Comparison of ENCODE assay signal across 9 cellular contexts in the genomic region with DNA sequence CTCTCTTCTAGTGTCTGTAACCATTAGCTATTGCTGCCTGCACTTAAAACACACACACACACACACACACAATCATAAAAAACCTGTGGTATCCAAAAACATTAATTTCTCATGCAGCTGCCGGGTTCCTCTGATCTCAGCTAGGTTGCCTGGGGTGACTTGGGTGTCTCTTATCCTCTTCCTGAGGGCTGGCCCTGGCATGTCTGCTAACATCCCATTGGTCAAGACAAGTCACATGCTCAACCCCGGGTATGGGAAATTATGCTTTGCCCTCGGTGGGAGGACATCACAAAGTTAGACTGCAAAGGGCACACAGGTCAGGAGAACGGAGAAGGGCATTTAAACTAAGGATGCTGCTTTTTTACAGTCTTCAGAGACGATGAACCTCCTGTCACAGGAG.
A peak's percentile ranks its signal among the peaks of the same experiment; 100 is the strongest.
DNase-seq lines count a peak whose midpoint lies in the region; ATAC-seq, FAIRE-seq and TF ChIP-seq lines count a peak whose summit lies in the region.
"Had no signal": no experiment of that assay in that cellular context is flagged by ENCODE, and none has a peak within 500 bp of the region (broad histone marks: within the 10 kb centered on the region; RNA-seq: fewer than 3 reads in every experiment).

No MANE protein-coding gene starts in this region.

- TF ChIP-seq CTCF in epithelial cell of esophagus (IDR thresholded peaks at IDR 0.05; ENCODE audit: insufficient read depth, low read depth, low read length, missing control alignments): no peak

- peak; percentile 82 for DNase-seq in HTR-8/SVneo (ENCODE audit: insufficient read length, low spot score)
- DNase-seq in T follicular helper cell (ENCODE audit: low read depth): peak; percentile 8
- peak; percentile 58 for DNase-seq in epithelial cell of esophagus (ENCODE audit: low read depth)
- DNase-seq in stimulated activated naive CD8-positive, alpha-beta T cell treated with anti-CD3 and anti-CD28 coated beads, Interleukin-15, amount 100 ng/mL, for 72 hours: peak; percentile 36 to 62
- no peak for DNase-seq in NCI-H1930 (lab: John Stamatoyannopoulos, UW)

- peaks cover 4% of the 10 kb centered on the region; the same call in 1 of the 2 replicates for H3K4me1 ChIP-seq in ES-I3 (ENCODE audit: insufficient read depth, low read length)

- peak overlapping the region; percentile 16; the same call in 1 of the 2 replicates for H3K9ac ChIP-seq in ES-I3 (ENCODE audit: low read depth, low read length)

- peaks cover 0 to 6% of the 10 kb centered on the region in 2 donors for H3K9me3 Mint-ChIP-seq in stimulated activated naive CD8-positive, alpha-beta T cell treated with anti-CD3 and anti-CD28 coated beads, Interleukin-15, amount 100 ng/mL, for 72 hours
- H3K9me3 Mint-ChIP-seq: T-helper 1 cell treated with Interleukin-12 subunit alpha and Interleukin-12 subunit beta and Interleukin-4 antibody, amounts not matched to agents 30 μg/mL and 1 μg/mL, for 36 hours had no signal

- H3K4me1 Mint-ChIP-seq in stimulated activated naive CD8-positive, alpha-beta T cell treated with anti-CD3 and anti-CD28 coated beads, Interleukin-15, amount 100 ng/mL, for 72 hours: peaks cover 23% of the 10 kb centered on the region

- H3K9me3 ChIP-seq in ES-I3 (ENCODE audit: control insufficient read depth, insufficient read depth, low read length): no peaks in the 10 kb centered on the region; the same call in 1 of the 2 replicates

- peaks cover 9% of the 10 kb centered on the region for H3K27me3 Mint-ChIP-seq in stimulated activated naive CD8-positive, alpha-beta T cell treated with anti-CD3 and anti-CD28 coated beads, Interleukin-15, amount 100 ng/mL, for 72 hours

- no peaks in the 10 kb centered on the region for H3K36me3 ChIP-seq in ES-I3 (ENCODE audit: insufficient read depth, low read length)

- H3K27ac Mint-ChIP-seq in stimulated activated naive CD8-positive, alpha-beta T cell treated with anti-CD3 and anti-CD28 coated beads, Interleukin-15, amount 100 ng/mL, for 72 hours: peak overlapping the region; percentile 11 to 37
- H3K27ac Mint-ChIP-seq: T-helper 1 cell treated with Interleukin-12 subunit alpha and Interleukin-12 subunit beta and Interleukin-4 antibody, amounts not matched to agents 30 μg/mL and 1 μg/mL, for 36 hours had no signal

- H3K4me3 ChIP-seq in epithelial cell of esophagus (ENCODE audit: low read length): no peak overlapping the region

- FAIRE-seq in HTR-8/SVneo (lab: Jason Lieb, UNC): no peak

- ATAC-seq in stimulated activated naive CD8-positive, alpha-beta T cell treated with anti-CD3 and anti-CD28 coated beads, Interleukin-15, amount 100 ng/mL, for 72 hours: peak; percentile 84
- no peak for ATAC-seq in HG02840 (IDR thresholded peaks at IDR 0.05; ENCODE audit: low FRiP score, unreplicated experiment)
- ATAC-seq in GM18909 (IDR thresholded peaks at IDR 0.05; ENCODE audit: poor library complexity, unreplicated experiment): no peak

- peak overlapping the region; percentile 59 to 66 for H3K4me3 Mint-ChIP-seq in stimulated activated naive CD8-positive, alpha-beta T cell treated with anti-CD3 and anti-CD28 coated beads, Interleukin-15, amount 100 ng/mL, for 72 hours
- H3K4me3 Mint-ChIP-seq: T-helper 1 cell treated with Interleukin-12 subunit alpha and Interleukin-12 subunit beta and Interleukin-4 antibody, amounts not matched to agents 30 μg/mL and 1 μg/mL, for 36 hours had no signal

Comparison
In these comparisons a context has a peak if more than half of its experiments do, and no peak if none do; other contexts are left out.
1. DNase-seq: peak in HTR-8/SVneo (single experiment), T follicular helper cell (single experiment), epithelial cell of esophagus (single experiment) and stimulated activated naive CD8-positive, alpha-beta T cell treated with anti-CD3 and anti-CD28 coated beads, Interleukin-15, amount 100 ng/mL, for 72 hours (2 of 2); none in NCI-H1930 (0 of 2).